Comparison of ENCODE assay signal across 1 cellular context in genomic region chr5:69350664-69351063, GRCh38.
TF ChIP-seq lines count a peak whose summit lies in the region.

No MANE protein-coding gene starts in this region.

TF ChIP-seq in GM12878, 131 proteins besides CTCF, POLR2A, EP300 and RAD21:
- TF ChIP-seq WRNIP1 (IDR thresholded peaks at IDR 0.05; ENCODE audit: borderline replicate concordance, low read depth, low read length) = no peak
- no peak for TF ChIP-seq SIN3A (IDR thresholded peaks at IDR 0.05; ENCODE audit: low read depth, low read length)
- no peak for TF ChIP-seq NFIC (IDR thresholded peaks at IDR 0.05; ENCODE audit: low read depth, low read length)
- TF ChIP-seq POU2F2 (IDR thresholded peaks at IDR 0.05; ENCODE audit: borderline replicate concordance, low read depth, low read length) = no peak
- TF ChIP-seq ZNF384 (IDR thresholded peaks at IDR 0.05; ENCODE audit: borderline replicate concordance, low read depth, low read length) = no peak
- TF ChIP-seq YY1 (IDR thresholded peaks at IDR 0.05; ENCODE audit: low read depth, low read length) = no peak
- TF ChIP-seq FOXK2 (IDR thresholded peaks at IDR 0.05) = no peak
- no peak for TF ChIP-seq E4F1 (IDR thresholded peaks at IDR 0.05; ENCODE audit: borderline replicate concordance, partially characterized antibody)
- TF ChIP-seq MEF2A (IDR thresholded peaks at IDR 0.05; ENCODE audit: insufficient read depth, low read depth, low read length) = no peak
- no peak for TF ChIP-seq TCF7 (IDR thresholded peaks at IDR 0.05; ENCODE audit: borderline replicate concordance)
- no peak for TF ChIP-seq ZNF207 (IDR thresholded peaks at IDR 0.05; ENCODE audit: borderline replicate concordance)
- TF ChIP-seq NR2F1 (conservative IDR thresholded peaks at IDR 0.05) = no peak
